Comparison of ENCODE assay signal across 8 cellular contexts in the genomic region with DNA sequence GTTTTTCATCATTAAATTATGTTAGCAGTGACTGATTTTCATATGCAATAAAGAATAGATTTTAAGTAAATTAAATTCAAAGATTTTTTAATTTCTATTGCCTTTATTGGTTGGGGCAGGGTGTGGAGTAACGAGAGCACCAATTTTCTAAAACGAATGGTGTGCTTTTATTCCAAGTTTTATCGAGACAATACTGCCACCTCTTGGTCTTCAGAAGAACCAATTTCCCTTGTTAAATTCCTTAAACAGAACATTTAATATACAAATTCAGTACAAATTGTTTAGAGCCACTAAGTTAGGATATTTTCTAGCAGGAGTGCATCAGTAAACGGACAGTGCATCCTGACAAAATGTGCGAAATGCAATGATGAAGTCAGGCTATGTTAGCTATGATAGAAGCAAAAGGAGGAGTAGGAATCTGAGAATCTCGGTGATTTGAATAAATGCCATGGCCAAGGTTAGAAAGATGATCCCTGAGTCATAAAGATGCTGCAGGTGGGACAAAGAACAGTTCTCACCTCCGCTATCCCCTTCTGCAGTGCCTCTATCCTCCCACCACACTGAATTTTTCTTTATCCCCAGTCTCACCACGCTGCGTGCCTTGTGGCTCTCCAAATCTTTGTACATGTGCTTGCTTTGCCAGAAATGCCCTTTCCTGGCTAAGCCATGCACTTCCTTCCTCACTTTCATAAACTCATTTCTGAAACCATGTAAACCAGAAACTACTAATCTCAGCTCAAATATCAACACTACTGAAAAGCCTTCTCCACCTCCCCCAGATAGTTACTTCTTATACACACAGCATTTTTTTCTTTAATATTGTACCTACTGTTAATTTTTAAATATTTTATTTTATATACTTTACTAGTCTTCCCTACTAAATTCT. TPM values are rescaled to one million over a fixed set of nuclear protein-coding genes. Genes with fewer than 3 reads are reported as not detected.
DNase-seq lines count a peak whose midpoint lies in the region; ATAC-seq, FAIRE-seq and TF ChIP-seq lines count a peak whose summit lies in the region.

No MANE protein-coding gene starts in this region.

- intact Hi-C loops in HepG2 (cut with micrococcal nuclease; ENCODE audit: unreplicated experiment), result no loop called here

- H4K20me1 ChIP-seq in HepG2 (ENCODE audit: insufficient read depth, low read length), result no peaks in the 10 kb centered on the region

- no peaks in the 10 kb centered on the region for H3K4me1 ChIP-seq in HepG2 (ENCODE audit: insufficient read depth, low read length)

- H3K27ac ChIP-seq in HepG2 (ENCODE audit: extremely low read length, insufficient read depth, low read length), result no peak overlapping the region

- H3K79me2 ChIP-seq in HepG2 (ENCODE audit: insufficient read depth, low read length), result no peaks in the 10 kb centered on the region

- H3K27me3 Mint-ChIP-seq in brain, result no peaks in the 10 kb centered on the region

- no peak overlapping the region for H3K4me3 Mint-ChIP-seq in brain

- no TSS peak for BruUV-seq in HepG2 (replicated peaks; lab: Mats Ljungman, UMichigan)

- peaks cover 87% of the 10 kb centered on the region for H3K36me3 Mint-ChIP-seq in brain

- no peak overlapping the region for H3K4me2 ChIP-seq in HepG2 (ENCODE audit: low read depth, low read length)

- CTCF ChIA-PET in HepG2 (lab: Yijun Ruan, JAX; ENCODE audit: low intra/inter-chr PET ratio, low total read pairs), result interaction anchor here (0.7 to 1.9 kb wide), 4 partner anchors 204 to 322 kb away, joined by 3 to 14 read pairs (median 4); no protein-coding TSS in a partner anchor

- peak overlapping the region in 1 of 5 experiments; percentile 3 for H3K27ac Mint-ChIP-seq in brain

- in situ Hi-C loops in HepG2 (cut with HindIII; ENCODE audit: extremely low pct_ligation_motif_present, low pct_unique_long_range_greater_than_20kb), result no loop called here

- H3K9me3 Mint-ChIP-seq in brain, result peaks cover 0 to 5% (median 0%) of the 10 kb centered on the region in 5 experiments

- no peak for FAIRE-seq in HepG2 (lab: Jason Lieb, UNC)

- no peaks in the 10 kb centered on the region for H3K9me3 ChIP-seq in HepG2 (ENCODE audit: low read length)

- ATAC-seq in HepG2, result no peak
- no peak for ATAC-seq in HG02870 (IDR thresholded peaks at IDR 0.05; ENCODE audit: unreplicated experiment)

- DNase-seq in NCI-H82 (lab: John Stamatoyannopoulos, UW) (peak; percentile 57), NCI-H82 treated with DMSO at 0.1 percent for 48 hours (lab: John Stamatoyannopoulos, UW; ENCODE audit: unreplicated experiment) (no peak), NCI-H1694 (lab: John Stamatoyannopoulos, UW) (peak; percentile 55), HepG2 (ENCODE audit: low spot score) (peak; percentile 16), GM19238 (ENCODE audit: insufficient read length, low spot score) (no peak), HuH-7.5 (ENCODE audit: low spot score) (no peak)

- no peak for TF ChIP-seq POLR2A in HepG2 (IDR thresholded peaks at IDR 0.05; ENCODE audit: insufficient read depth in 1 of 2, low read depth in 2 of 2, low read length in 2 of 2)

- H2AFZ ChIP-seq in HepG2 (ENCODE audit: low read length), result no peak overlapping the region

- H3K27me3 ChIP-seq in HepG2 (ENCODE audit: control insufficient read depth in 1 of 2, insufficient read depth in 2 of 2, low read length in 2 of 2), result no peaks in the 10 kb centered on the region

- peaks cover 20 to 74% of the 10 kb centered on the region in 2 experiments for H3K36me3 ChIP-seq in HepG2 (replicated peaks in 1 of 2; ENCODE audit: control insufficient read depth in 1 of 2, insufficient read depth in 2 of 2, low read length in 2 of 2)

- TF ChIP-seq RAD21 in HepG2 (CRISPR knock-in tag; IDR thresholded peaks at IDR 0.05), result no peak

- POLR2A ChIA-PET in HepG2 (lab: Yijun Ruan, JAX), result no interaction called here

- 87% methylated on average over 9 of the region's 9 CpGs for WGBS in HepG2 (ENCODE audit: low lambda C conversion rate)

- TF ChIP-seq EP300 in HepG2 (IDR thresholded peaks at IDR 0.05; ENCODE audit: low read depth in 2 of 2, low read length in 2 of 2) (no peak), HepG2 (CRISPR knock-in tag; IDR thresholded peaks at IDR 0.05; ENCODE audit: borderline replicate concordance) (no peak)

- peak; percentile 67 to 75 for TF ChIP-seq CTCF in brain (conservative IDR thresholded peaks at IDR 0.05)
- TF ChIP-seq CTCF in HepG2 (CRISPR knock-in tag; IDR thresholded peaks at IDR 0.05), result peak; percentile 43

- no peaks in the 10 kb centered on the region for H3K4me1 Mint-ChIP-seq in brain

- no peak overlapping the region for H3K4me3 ChIP-seq in HepG2 (replicated peaks in 1 of 3; ENCODE audit: insufficient read depth in 1 of 3, low read depth in 2 of 3, low read length in 3 of 3)

- H3K9ac ChIP-seq in HepG2 (ENCODE audit: insufficient read depth, low read depth, low read length), result no peak overlapping the region

TF ChIP-seq in HepG2, 621 proteins besides CTCF, POLR2A, EP300 and RAD21:
- no peak for TF ChIP-seq GATAD1 (CRISPR knock-in tag; IDR thresholded peaks at IDR 0.05)
- TF ChIP-seq SMC3 (IDR thresholded peaks at IDR 0.05; ENCODE audit: low read length), result peak; percentile 58; the same call in 1 of the 2 replicates
- TF ChIP-seq, protein P1, sequence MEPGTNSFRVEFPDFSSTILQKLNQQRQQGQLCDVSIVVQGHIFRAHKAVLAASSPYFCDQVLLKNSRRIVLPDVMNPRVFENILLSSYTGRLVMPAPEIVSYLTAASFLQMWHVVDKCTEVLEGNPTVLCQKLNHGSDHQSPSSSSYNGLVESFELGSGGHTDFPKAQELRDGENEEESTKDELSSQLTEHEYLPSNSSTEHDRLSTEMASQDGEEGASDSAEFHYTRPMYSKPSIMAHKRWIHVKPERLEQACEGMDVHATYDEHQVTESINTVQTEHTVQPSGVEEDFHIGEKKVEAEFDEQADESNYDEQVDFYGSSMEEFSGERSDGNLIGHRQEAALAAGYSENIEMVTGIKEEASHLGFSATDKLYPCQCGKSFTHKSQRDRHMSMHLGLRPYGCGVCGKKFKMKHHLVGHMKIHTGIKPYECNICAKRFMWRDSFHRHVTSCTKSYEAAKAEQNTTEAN (CRISPR knock-in tag; conservative IDR thresholded peaks at IDR 0.05), result no peak
- TF ChIP-seq STAG1 (CRISPR knock-in tag; IDR thresholded peaks at IDR 0.05), result peak; percentile 74
- no peak for TF ChIP-seq ZZZ3 (CRISPR knock-in tag; IDR thresholded peaks at IDR 0.05; ENCODE audit: borderline replicate concordance)

RNA-seq across cellular contexts. Expression of a gene that starts 31.9 kb away (rescaled TPM):
- polyA plus RNA-seq in brain (ENCODE audit: insufficient read depth, low read depth, low replicate concordance) (0.64 TPM), HepG2 (2011; rRNA removed) (2.0 and 2.2 TPM in 2 replicates)
- total RNA-seq in HepG2 (2016; rRNA removed; fragmentation: Illumina TruSeq; extraction: Trizol), result 5.5 and 7.2 TPM in 2 replicates
- total RNA-seq in HepG2 (2016; cell fraction: cytosol; rRNA removed; fragmentation: Illumina TruSeq; extraction: Trizol; ENCODE audit: low read depth), result 0.71 and 0.91 TPM in 2 replicates
- 6.2 and 8.4 TPM in 2 replicates for total RNA-seq in HepG2 (2016; cell fraction: insoluble cytoplasmic fraction; rRNA removed; fragmentation: Illumina TruSeq; extraction: Trizol)
- 2.8 and 3.1 TPM in 2 replicates for total RNA-seq in HepG2 (2016; cell fraction: membrane; rRNA removed; fragmentation: Illumina TruSeq; extraction: Trizol)
- total RNA-seq in HepG2 (2016; cell fraction: nucleus; rRNA removed; fragmentation: Illumina TruSeq; extraction: Trizol), result 16.0 and 17.0 TPM in 2 replicates
- polyA plus RNA-seq in HepG2 (2011; cell fraction: cytosol; rRNA removed), result 0.87 and 1.5 TPM in 2 replicates
- 2.3 and 4.2 TPM in 2 replicates for polyA plus RNA-seq in HepG2 (2011; cell fraction: nucleus; rRNA removed)
- 3.5 and 5.1 TPM in 2 replicates for polyA plus RNA-seq in HepG2 (2012)
- polyA plus RNA-seq in HepG2 (2016; cell fraction: cytosol; fragmentation: Illumina TruSeq; extraction: Trizol; ENCODE audit: low read depth), result 1.1 and 1.4 TPM in 2 replicates
- polyA plus RNA-seq in HepG2 (2016; cell fraction: insoluble cytoplasmic fraction; fragmentation: Illumina TruSeq; extraction: Trizol; ENCODE audit: low read depth), result 6.1 and 6.8 TPM in 2 replicates
- 2.3 and 2.4 TPM in 2 replicates for polyA plus RNA-seq in HepG2 (2016; cell fraction: membrane; fragmentation: Illumina TruSeq; extraction: Trizol; ENCODE audit: low read depth)
- polyA plus RNA-seq in HepG2 (2016; cell fraction: nucleus; fragmentation: Illumina TruSeq; extraction: Trizol; ENCODE audit: insufficient read depth, low read depth), result 23.0 and 23.2 TPM in 2 replicates
- 0.26 and 1.0 TPM in 2 replicates for polyA minus RNA-seq in HepG2 (2011; rRNA and poly(A)+ RNA removed; ENCODE audit: low replicate concordance)
- 0.20 and 0.35 TPM in 2 replicates for polyA minus RNA-seq in HepG2 (2011; cell fraction: cytosol; rRNA and poly(A)+ RNA removed)
- 11.5 and 11.9 TPM in 2 replicates for polyA minus RNA-seq in HepG2 (2011; cell fraction: nucleus; rRNA and poly(A)+ RNA removed)

Comparison
In these comparisons a context has a peak if more than half of its experiments do, and no peak if none do; other contexts are left out.
1. DNase-seq: peak in NCI-H82 (single experiment), NCI-H1694 (single experiment) and HepG2 (single experiment); none in NCI-H82 treated with DMSO at 0.1 percent for 48 hours (single experiment), GM19238 (single experiment) and HuH-7.5 (single experiment).